Comparison of ENCODE assay signal across 1 cellular context in genomic region chr14:58711382-58711781, GRCh38.
TF ChIP-seq lines count a peak whose summit lies in the region.

No MANE protein-coding gene starts in this region.

TF ChIP-seq in HEK293, 187 proteins besides CTCF, POLR2A, EP300 and RAD21 (continued from another document):
- TF ChIP-seq ZNF148 (tag by site-specific recombination; IDR thresholded peaks at IDR 0.05; ENCODE audit: borderline replicate concordance) = no peak
- TF ChIP-seq SETDB1 (IDR thresholded peaks at IDR 0.05; ENCODE audit: insufficient read length, low read length) = no peak
- TF ChIP-seq ZNF510 (tag by site-specific recombination; IDR thresholded peaks at IDR 0.05; ENCODE audit: insufficient replicate concordance) = peak; percentile 59
- TF ChIP-seq ZNF433 (tag by site-specific recombination; IDR thresholded peaks at IDR 0.05; ENCODE audit: low read depth) = peak; percentile 46; the same call in 1 of the 2 replicates
- TF ChIP-seq ZNF623 (tag by site-specific recombination; IDR thresholded peaks at IDR 0.05) = peak; percentile 59
- peak; percentile 79 for TF ChIP-seq ZNF426 (tag by site-specific recombination; IDR thresholded peaks at IDR 0.05)
- TF ChIP-seq ZBTB8A (tag by site-specific recombination; IDR thresholded peaks at IDR 0.05) = peak; percentile 72
- TF ChIP-seq ZNF549 (tag by site-specific recombination; IDR thresholded peaks at IDR 0.05) = no peak
- peak; percentile 77 for TF ChIP-seq ZNF555 (tag by site-specific recombination; conservative IDR thresholded peaks at IDR 0.05)
- TF ChIP-seq ZNF747 (tag by site-specific recombination; IDR thresholded peaks at IDR 0.05) = no peak
